ENCODE assay signal across 8 cellular contexts in the genomic region with DNA sequence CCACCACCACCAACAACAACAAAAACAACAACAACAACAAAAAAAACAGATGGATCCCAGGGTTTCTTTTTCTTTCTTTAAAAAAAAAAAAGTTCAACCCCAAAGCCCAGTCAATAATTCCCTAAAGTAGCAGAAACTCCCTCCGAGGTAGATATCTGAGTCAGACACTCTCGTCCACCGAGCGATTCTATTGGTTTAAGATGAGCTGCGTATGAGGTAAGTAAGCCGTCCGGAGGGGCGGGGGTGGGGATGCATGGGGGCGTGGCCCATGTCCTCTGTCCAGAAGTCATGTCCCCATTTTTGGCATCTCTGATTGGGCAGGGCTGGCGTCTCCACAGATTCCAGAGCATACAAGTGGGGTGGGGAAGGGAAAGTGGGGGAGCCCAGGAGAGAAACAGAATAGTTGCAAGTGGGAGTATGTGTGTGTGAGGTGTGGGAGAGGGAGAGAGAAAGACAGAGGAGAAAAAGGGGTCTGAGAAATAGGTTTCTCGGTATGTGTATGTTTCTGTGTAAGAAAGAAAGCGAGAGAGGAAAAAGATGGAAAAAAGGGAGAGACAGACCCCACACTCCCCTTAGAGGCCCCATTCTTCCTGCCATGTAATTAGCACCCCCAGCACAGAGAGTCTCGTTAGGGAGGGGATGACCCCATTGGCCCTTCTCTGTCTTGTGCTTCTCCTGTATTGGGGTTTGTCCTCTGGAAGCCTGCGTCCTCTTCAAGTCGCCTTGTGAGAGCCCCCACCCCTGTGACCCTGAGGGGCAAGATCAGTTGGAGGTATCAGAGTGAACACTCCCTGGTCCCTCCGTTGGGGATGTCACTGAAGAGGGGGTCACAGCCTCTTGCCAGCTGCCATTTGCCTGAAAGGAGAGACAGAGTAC. TPM values are rescaled to one million over a fixed set of nuclear protein-coding genes. Genes with fewer than 3 reads are reported as not detected.
DNase-seq lines count a peak whose midpoint lies in the region; TF ChIP-seq lines count a peak whose summit lies in the region.
"Not testable (repeated sequence)": the region's sequence is repeated elsewhere in the genome, so short reads cannot be mapped to it uniquely, and the experiment has no call there.

No MANE protein-coding gene starts in this region.

- H3K36me3 ChIP-seq in Karpas-422 (ENCODE audit: insufficient read depth, low read length); parathyroid adenoma (ENCODE audit: control insufficient read depth, insufficient read depth, low read length): not testable (repeated sequence)

- H3K9me3 Mint-ChIP-seq in T-helper 1 cell treated with Interleukin-12 subunit alpha and Interleukin-12 subunit beta and Interleukin-4 antibody, amounts not matched to agents 30 μg/mL and 1 μg/mL, for 36 hours, result not testable (repeated sequence)

- H3K27ac ChIP-seq in Karpas-422 (ENCODE audit: low read length) (0 out of 2 replicates have a peak overlapping the region, but pooled peaks have one; percentile 15), parathyroid adenoma (peak overlapping the region; percentile 52)

- H3K4me1 Mint-ChIP-seq in T-helper 1 cell treated with Interleukin-12 subunit alpha and Interleukin-12 subunit beta and Interleukin-4 antibody, amounts not matched to agents 30 μg/mL and 1 μg/mL, for 36 hours (ENCODE audit: low read depth), result peaks cover 28% of the 10 kb centered on the region

- not testable (repeated sequence) for H3K4me3 ChIP-seq in Karpas-422 (ENCODE audit: low read length)
- peak overlapping the region; percentile 34 for H3K4me3 ChIP-seq in parathyroid adenoma (ENCODE audit: low read depth, low read length)

- H3K79me2 ChIP-seq in Karpas-422 (ENCODE audit: low read length), result peaks cover 28% of the 10 kb centered on the region
- H3K79me2 ChIP-seq in parathyroid adenoma, result not testable (repeated sequence)

- peak overlapping the region; percentile 89 for H3K27ac Mint-ChIP-seq in T-helper 1 cell treated with Interleukin-12 subunit alpha and Interleukin-12 subunit beta and Interleukin-4 antibody, amounts not matched to agents 30 μg/mL and 1 μg/mL, for 36 hours

- H3K4me3 Mint-ChIP-seq in T-helper 1 cell treated with Interleukin-12 subunit alpha and Interleukin-12 subunit beta and Interleukin-4 antibody, amounts not matched to agents 30 μg/mL and 1 μg/mL, for 36 hours, result peak overlapping the region; percentile 56

- peak; percentile 78 for DNase-seq in COLO829 (ENCODE audit: low spot score)
- peak; percentile 83 for DNase-seq in Karpas-422
- peak; percentile 39 for DNase-seq in activated effector memory CD4-positive, alpha-beta T cell treated with Interleukin-2 at 50 U/mL for 16 hours
- peak; percentile 45 for DNase-seq in effector CD4-positive, alpha-beta T cell
- DNase-seq in islet precursor cell, result peak; percentile 90
- peak; percentile 87 for DNase-seq in stromal cell of bone marrow (ENCODE audit: low read depth)

- peaks cover 43% of the 10 kb centered on the region for H3K4me1 ChIP-seq in Karpas-422 (ENCODE audit: low read length)
- H3K4me1 ChIP-seq in parathyroid adenoma, result not testable (repeated sequence)

- H2AFZ ChIP-seq in Karpas-422 (ENCODE audit: low read length); parathyroid adenoma: not testable (repeated sequence)

- not testable (repeated sequence) for TF ChIP-seq CTCF in parathyroid adenoma (IDR thresholded peaks at IDR 0.05)

- not testable (repeated sequence) for H3K9me2 ChIP-seq in Karpas-422 (replicated peaks; ENCODE audit: insufficient read depth, low read length)

- not testable (repeated sequence) for H3K27me3 ChIP-seq in Karpas-422 (ENCODE audit: low read length); parathyroid adenoma (ENCODE audit: control insufficient read depth, insufficient read depth, low read length)

- peak overlapping the region; percentile 27 for H3K4me2 ChIP-seq in Karpas-422 (ENCODE audit: low read depth, low read length, poor library complexity, severe bottlenecking)
- H3K4me2 ChIP-seq in parathyroid adenoma (ENCODE audit: low read length), result not testable (repeated sequence)

- peaks cover 51% of the 10 kb centered on the region for H3K36me3 Mint-ChIP-seq in T-helper 1 cell treated with Interleukin-12 subunit alpha and Interleukin-12 subunit beta and Interleukin-4 antibody, amounts not matched to agents 30 μg/mL and 1 μg/mL, for 36 hours (ENCODE audit: low read depth)

- H3K27me3 Mint-ChIP-seq in T-helper 1 cell treated with Interleukin-12 subunit alpha and Interleukin-12 subunit beta and Interleukin-4 antibody, amounts not matched to agents 30 μg/mL and 1 μg/mL, for 36 hours (ENCODE audit: low read depth), result not testable (repeated sequence)

- H3K9me3 ChIP-seq in Karpas-422 (ENCODE audit: low read length); parathyroid adenoma (ENCODE audit: control insufficient read depth, low read length): not testable (repeated sequence)

- H3K9ac ChIP-seq in Karpas-422 (ENCODE audit: low read length); parathyroid adenoma: not testable (repeated sequence)

- H4K20me1 ChIP-seq in Karpas-422 (ENCODE audit: insufficient read depth, low read depth, low read length), result not testable (repeated sequence)

RNA-seq across cellular contexts. Expression of gene AGER, which starts 1.8 kb away (rescaled TPM):
- 9.0 and 9.2 TPM in 2 replicates for total RNA-seq in Karpas-422 (2014; rRNA removed; shearing (Covaris generic); ENCODE audit: low replicate concordance)

RNA-seq across cellular contexts. Expression of gene PBX2, which starts 4.1 kb away (rescaled TPM):
- 51.7 and 84.0 TPM in 2 replicates for total RNA-seq in Karpas-422 (2014; rRNA removed; shearing (Covaris generic); ENCODE audit: low replicate concordance)

RNA-seq across cellular contexts. Expression of gene GPSM3, which starts 6.6 kb away (rescaled TPM):
- 66.5 and 85.9 TPM in 2 replicates for total RNA-seq in Karpas-422 (2014; rRNA removed; shearing (Covaris generic); ENCODE audit: low replicate concordance)

RNA-seq across cellular contexts. Expression of gene RNF5, which starts 7.7 kb away (rescaled TPM):
- 73.5 and 78.5 TPM in 2 replicates for total RNA-seq in Karpas-422 (2014; rRNA removed; shearing (Covaris generic); ENCODE audit: low replicate concordance)

RNA-seq across cellular contexts. Expression of gene AGPAT1, which starts 10.0 kb away (rescaled TPM):
- 54.8 and 74.5 TPM in 2 replicates for total RNA-seq in Karpas-422 (2014; rRNA removed; shearing (Covaris generic); ENCODE audit: low replicate concordance)

Comparison
In these comparisons a context has a peak if more than half of its experiments do, and no peak if none do; other contexts are left out.
1. DNase-seq: peak in every context shown above with its lines; median percentile 90 in islet precursor cell; 87 in stromal cell of bone marrow; 83 in Karpas-422; 78 in COLO829; 45 in effector CD4-positive, alpha-beta T cell; 39 in activated effector memory CD4-positive, alpha-beta T cell treated with Interleukin-2 at 50 U/mL for 16 hours.